In genomic region chr16:89858973-89859808, GRCh38 we compare ENCODE assay signal across 31 cellular contexts.
"Had no signal": no experiment of that assay in that cellular context is flagged by ENCODE, and none has a peak within 500 bp of the region (broad histone marks: within the 10 kb centered on the region; RNA-seq: fewer than 3 reads in every experiment).

No MANE protein-coding gene starts in this region.

- H3K4me3 ChIP-seq: dorsolateral prefrontal cortex, gastrocnemius medialis, heart left ventricle, lung, prostate gland, right atrium auricular region, smooth muscle cell, thoracic aorta, transverse colon, upper lobe of right lung, uterus had no signal

- H3K9me3 ChIP-seq: gastrocnemius medialis, heart left ventricle, prostate gland, right atrium auricular region, thoracic aorta, transverse colon, upper lobe of right lung, uterus had no signal

- ATAC-seq: esophagus mucosa; gastrocnemius medialis; heart left ventricle; left lobe of liver; natural killer cell; sciatic nerve; stimulated activated effector memory CD8-positive, alpha-beta T cell treated with anti-CD3 and anti-CD28 coated beads, Interleukin-12 subunit alpha, Interleukin-12 subunit beta, amount 100 ng/mL, for 72 hours; upper lobe of right lung had no signal

- H3K27ac Mint-ChIP-seq: endodermal cell; memory B cell; stimulated activated effector memory CD8-positive, alpha-beta T cell treated with anti-CD3 and anti-CD28 coated beads, Interleukin-12 subunit alpha, Interleukin-12 subunit beta, amount 100 ng/mL, for 72 hours; stimulated activated naive CD8-positive, alpha-beta T cell treated with anti-CD3 and anti-CD28 coated beads, Interleukin-15, Interleukin-2, amounts not matched to agents 100 ng/mL and 50 ng/mL, for 24 hours had no signal

- H3K4me3 Mint-ChIP-seq: endodermal cell; immature natural killer cell; memory B cell; natural killer cell; neural crest cell; stimulated activated effector memory CD8-positive, alpha-beta T cell treated with anti-CD3 and anti-CD28 coated beads, Interleukin-12 subunit alpha, Interleukin-12 subunit beta, amount 100 ng/mL, for 72 hours; stimulated activated naive CD8-positive, alpha-beta T cell treated with anti-CD3 and anti-CD28 coated beads, Interleukin-15, Interleukin-2, amounts not matched to agents 100 ng/mL and 50 ng/mL, for 24 hours had no signal

- H3K4me2 ChIP-seq: smooth muscle cell had no signal

- H3K27me3 ChIP-seq: dorsolateral prefrontal cortex, gastrocnemius medialis, heart left ventricle, right atrium auricular region, transverse colon, upper lobe of right lung, uterus had no signal

- DNase-seq: cerebellar nuclear complex; dorsolateral prefrontal cortex; effector CD4-positive, alpha-beta T cell; foreskin fibroblast; gastrocnemius medialis; hypothalamus; immature natural killer cell; islet precursor cell; kidney glomerular epithelial cell; natural killer cell; stimulated activated CD4-positive, alpha-beta T cell treated with anti-CD3 and anti-CD28 coated beads, Interleukin-12 subunit alpha, Interleukin-12 subunit beta, amount 100 ng/mL, for 4 hours; stimulated activated CD4-positive, alpha-beta T cell treated with anti-CD3 and anti-CD28 coated beads, Interleukin-1b, Interleukin-23, amount 100 ng/mL, for 48 hours; stimulated activated CD4-positive, alpha-beta T cell treated with anti-CD3 and anti-CD28 coated beads, Interleukin-4, amount 100 ng/mL, for 1 hour; transverse colon; upper lobe of right lung; uterus had no signal

- H3K27ac ChIP-seq: dorsolateral prefrontal cortex, epithelial cell of prostate, gastrocnemius medialis, heart left ventricle, prostate gland, right atrium auricular region, thoracic aorta, transverse colon, upper lobe of right lung, uterus had no signal

- H3K36me3 ChIP-seq: gastrocnemius medialis, heart left ventricle, prostate gland, right atrium auricular region, thoracic aorta, upper lobe of right lung, uterus had no signal

- H3K36me3 Mint-ChIP-seq: immature natural killer cell; memory B cell; natural killer cell; stimulated activated effector memory CD8-positive, alpha-beta T cell treated with anti-CD3 and anti-CD28 coated beads, Interleukin-12 subunit alpha, Interleukin-12 subunit beta, amount 100 ng/mL, for 72 hours had no signal

- H3K27me3 Mint-ChIP-seq: stimulated activated naive CD8-positive, alpha-beta T cell treated with anti-CD3 and anti-CD28 coated beads, Interleukin-15, Interleukin-2, amounts not matched to agents 100 ng/mL and 50 ng/mL, for 24 hours had no signal

- H3K4me1 ChIP-seq: prostate gland, uterus had no signal

- H3K4me1 Mint-ChIP-seq: endodermal cell had no signal

- H3K9me3 Mint-ChIP-seq: endodermal cell; memory B cell; natural killer cell; neural crest cell; stimulated activated effector memory CD8-positive, alpha-beta T cell treated with anti-CD3 and anti-CD28 coated beads, Interleukin-12 subunit alpha, Interleukin-12 subunit beta, amount 100 ng/mL, for 72 hours; stimulated activated naive CD8-positive, alpha-beta T cell treated with anti-CD3 and anti-CD28 coated beads, Interleukin-15, Interleukin-2, amounts not matched to agents 100 ng/mL and 50 ng/mL, for 24 hours had no signal
